18 cellular contexts compared by ENCODE assay signal in the genomic region with DNA sequence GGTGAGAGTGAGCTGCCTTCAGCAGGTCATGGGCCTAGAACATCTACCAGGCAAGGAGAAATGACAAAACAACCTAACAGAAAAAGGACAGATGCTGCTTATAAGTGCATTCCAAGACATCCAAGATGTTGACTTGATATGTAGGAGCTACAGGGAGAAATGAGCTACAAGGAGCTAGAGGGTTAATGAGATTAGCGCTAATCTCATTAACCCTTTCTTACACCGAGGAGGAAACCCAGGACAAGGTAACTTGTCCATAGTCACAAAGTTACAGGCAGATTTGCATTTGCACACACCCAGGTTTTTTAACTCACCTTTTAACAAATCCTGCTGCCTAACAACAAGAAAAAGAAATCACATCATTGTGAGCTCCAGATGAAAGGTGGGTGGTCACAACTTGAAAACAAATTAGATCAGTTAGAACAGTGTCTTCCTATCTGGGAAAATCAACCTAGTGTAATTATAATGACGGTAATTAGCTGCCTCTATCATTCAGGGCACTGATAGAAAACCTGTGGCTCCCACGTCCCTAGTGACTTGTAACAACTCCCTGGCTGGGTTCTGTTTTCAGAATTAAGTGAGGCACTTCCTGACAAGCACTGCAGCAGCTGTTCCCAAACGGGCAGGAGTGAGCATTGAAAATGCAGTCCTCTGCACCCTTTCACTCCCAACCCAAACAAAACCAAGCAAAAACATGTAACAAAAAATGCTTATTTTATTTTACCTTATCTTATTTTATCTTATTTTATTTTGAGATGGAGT.
DNase-seq lines count a peak whose midpoint lies in the region; ATAC-seq and TF ChIP-seq lines count a peak whose summit lies in the region.
"Had no signal": no experiment of that assay in that cellular context is flagged by ENCODE, and none has a peak within 500 bp of the region (broad histone marks: within the 10 kb centered on the region; RNA-seq: fewer than 3 reads in every experiment).

No MANE protein-coding gene starts in this region.

- peak overlapping the region; percentile 59 for H3K9ac ChIP-seq in Loucy (ENCODE audit: low read depth, low read length, poor library complexity, severe bottlenecking)
- H3K9ac ChIP-seq in iPS-18a (ENCODE audit: low read length): no peak overlapping the region

- H3K4me3 ChIP-seq in Loucy (ENCODE audit: low read length, poor library complexity, severe bottlenecking): peak overlapping the region; percentile 63
- peak overlapping the region; percentile 36 for H3K4me3 ChIP-seq in iPS-18a (ENCODE audit: low read length)
- H3K4me3 ChIP-seq: hepatocyte, lower lobe of right lung, right lobe of liver had no signal

- no peak for TF ChIP-seq CTCF in Loucy (conservative IDR thresholded peaks at IDR 0.05; ENCODE audit: low read length)

- no peak overlapping the region for H3K27ac ChIP-seq in iPS-18a (ENCODE audit: low read length)
- H3K27ac ChIP-seq: hepatocyte, lower lobe of right lung, right lobe of liver had no signal

- no peaks in the 10 kb centered on the region for H3K9me2 ChIP-seq in Loucy (replicated peaks; ENCODE audit: low read depth, low read length)

- H3K4me1 ChIP-seq in Loucy (ENCODE audit: insufficient read depth, low read length, poor library complexity, severe bottlenecking) (peaks cover 63% of the 10 kb centered on the region), iPS-18a (ENCODE audit: control insufficient read depth, low read depth, low read length) (peaks cover 48% of the 10 kb centered on the region)

- H3K9me3 ChIP-seq in Loucy (ENCODE audit: insufficient read depth, low read depth, low read length) (no peaks in the 10 kb centered on the region), iPS-18a (ENCODE audit: control insufficient read depth, low read depth, low read length) (no peaks in the 10 kb centered on the region)
- H3K9me3 ChIP-seq: lower lobe of right lung, right lobe of liver had no signal

- ATAC-seq in GM21576 (IDR thresholded peaks at IDR 0.05; ENCODE audit: unreplicated experiment): no peak
- ATAC-seq: esophagus mucosa; lower lobe of right lung; natural killer cell treated with Interleukin-12 subunit alpha and Interleukin-12 subunit beta and Interleukin-15 and Interleukin-18, amount 100 ng/mL, for 72 hours; right lobe of liver; stimulated activated naive B cell treated with anti-CD40 and anti-IgM and Interleukin-4, amounts not matched to agents 10 μg/mL and 1 μg/mL and 100 μg/mL, for 72 hours had no signal

- H2AFZ ChIP-seq in Loucy (ENCODE audit: low read length): no peak overlapping the region
- H2AFZ ChIP-seq: hepatocyte had no signal

- peak; percentile 64 for DNase-seq in D341Med (ENCODE audit: low spot score)
- peak; percentile 48 to 74 for DNase-seq in NCI-H524 (lab: John Stamatoyannopoulos, UW)
- no peak for DNase-seq in foreskin melanocyte
- DNase-seq in erythroblast (lab: John Stamatoyannopoulos, UW): no peak
- no peak for DNase-seq in T-helper 1 cell
- DNase-seq: activated CD4-positive, alpha-beta T cell treated with anti-CD3 and anti-CD28 coated beads, Interleukin-2, amount 50 U/mL, for 1 hour; AML-193; IMR-90; lower lobe of right lung; NCI-H446 treated with DMSO at 0.1 percent for 48 hours; right lobe of liver; stimulated activated naive B cell treated with anti-CD40 and anti-IgM and Interleukin-4, amounts not matched to agents 10 μg/mL and 1 μg/mL and 100 μg/mL, for 72 hours had no signal

- no peaks in the 10 kb centered on the region for H3F3A ChIP-seq in Loucy (ENCODE audit: low read depth)

- no peak for TF ChIP-seq POLR2A in erythroblast (IDR thresholded peaks at IDR 0.05; ENCODE audit: low read length)

- peaks cover 94% of the 10 kb centered on the region for H3K79me2 ChIP-seq in Loucy (ENCODE audit: insufficient read depth, low read length)

- no peaks in the 10 kb centered on the region for H3K27me3 ChIP-seq in Loucy (ENCODE audit: insufficient read depth, low read length, poor library complexity, severe bottlenecking)
- H3K27me3 ChIP-seq in iPS-18a (ENCODE audit: control insufficient read depth, insufficient read depth, low read length): peaks cover 7% of the 10 kb centered on the region
- H3K27me3 ChIP-seq: hepatocyte, right lobe of liver had no signal

- H4K20me1 ChIP-seq in Loucy (ENCODE audit: insufficient read depth, low read length, poor library complexity, severe bottlenecking): no peaks in the 10 kb centered on the region

- H3K4me2 ChIP-seq in Loucy (ENCODE audit: low read depth, low read length, poor library complexity, severe bottlenecking): peak overlapping the region; percentile 80
- H3K4me2 ChIP-seq: hepatocyte had no signal

- H3K36me3 ChIP-seq in Loucy (ENCODE audit: insufficient read depth, low read length): no peaks in the 10 kb centered on the region
- H3K36me3 ChIP-seq in iPS-18a (ENCODE audit: control insufficient read depth, low read depth, low read length): no peaks in the 10 kb centered on the region
- H3K36me3 ChIP-seq: lower lobe of right lung, right lobe of liver had no signal

Comparison
In these comparisons a context has a peak if more than half of its experiments do, and no peak if none do; other contexts are left out.
1. DNase-seq: peak in D341Med (single experiment) and NCI-H524 (2 of 2); none in foreskin melanocyte (single experiment), erythroblast (0 of 2) and T-helper 1 cell (0 of 5).